ENCODE assay signal across 16 cellular contexts in genomic region chr18:11506871-11507270, GRCh38.
A peak's percentile ranks its signal among the peaks of the same experiment; 100 is the strongest.
DNase-seq lines count a peak whose midpoint lies in the region; FAIRE-seq and TF ChIP-seq lines count a peak whose summit lies in the region.
"Had no signal": no experiment of that assay in that cellular context is flagged by ENCODE, and none has a peak within 500 bp of the region (broad histone marks: within the 10 kb centered on the region; RNA-seq: fewer than 3 reads in every experiment).

No MANE protein-coding gene starts in this region.

- no peak for TF ChIP-seq CTCF in OCI-LY7 (conservative IDR thresholded peaks at IDR 0.05; ENCODE audit: low read length)
- no peak for TF ChIP-seq CTCF in choroid plexus epithelial cell (conservative IDR thresholded peaks at IDR 0.05; ENCODE audit: low read depth, low read length)
- TF ChIP-seq CTCF in coronary artery (IDR thresholded peaks at IDR 0.05), result no peak
- TF ChIP-seq CTCF in right atrium auricular region (IDR thresholded peaks at IDR 0.05), result no peak

- DNase-seq in H54 (ENCODE audit: insufficient read length, low spot score), result peak; percentile 27
- DNase-seq in OCI-LY7 (ENCODE audit: low spot score), result no peak
- peak; percentile 35 for DNase-seq in choroid plexus epithelial cell (ENCODE audit: low read depth)
- no peak for DNase-seq in urothelium cell line (ENCODE audit: low spot score)
- no peak for DNase-seq in coronary artery (ENCODE audit: low spot score)
- no peak for DNase-seq in COLO668 (lab: John Stamatoyannopoulos, UW; ENCODE audit: unreplicated experiment)
- no peak for DNase-seq in right atrium auricular region (ENCODE audit: low spot score)
- DNase-seq: C1 segment of cervical spinal cord; CD4-positive, alpha-beta T cell; DMS79 had no signal

- CTCF ChIA-PET in OCI-LY7 (lab: Charles Lee; ENCODE audit: unreplicated experiment), result no interaction called here

- intact Hi-C loops in OCI-LY7 (cut with micrococcal nuclease; ENCODE audit: unreplicated experiment), result no loop called here

- H3K27me3 ChIP-seq in right atrium auricular region, result no peaks in the 10 kb centered on the region

- BruUV-seq in OCI-LY7 (replicated peaks; lab: Mats Ljungman, UMichigan), result no TSS peak

- H3K79me2 ChIP-seq in OCI-LY7 (ENCODE audit: insufficient read depth, low read depth, low read length), result no peaks in the 10 kb centered on the region

- H4K20me1 ChIP-seq in OCI-LY7 (ENCODE audit: insufficient read depth, low read length), result no peaks in the 10 kb centered on the region

- no peak for TF ChIP-seq POLR2A in H54 (IDR thresholded peaks at IDR 0.05; ENCODE audit: low read depth, low read length)

- H3K36me3 ChIP-seq in OCI-LY7 (ENCODE audit: insufficient read depth, low read length) (no peaks in the 10 kb centered on the region), right atrium auricular region (no peaks in the 10 kb centered on the region)

- FAIRE-seq in H54 (lab: Jason Lieb, UNC), result peak; percentile 64
- FAIRE-seq in urothelium cell line (lab: Jason Lieb, UNC), result peak; percentile 70
- FAIRE-seq: A204.1, GM12878, GM18507, H1, HepG2, HTR-8/SVneo had no signal

- 0 out of 2 replicates have a peak overlapping the region, but pooled peaks have one; percentile 11 for H2AFZ ChIP-seq in OCI-LY7 (ENCODE audit: low read length)

- POLR2A ChIA-PET in OCI-LY7 (lab: Charles Lee), result interaction anchor here (1.1 kb wide), 1 partner anchor 26 kb away, joined by 3 read pairs; no protein-coding TSS in a partner anchor

- no peak overlapping the region for H3K4me2 ChIP-seq in OCI-LY7 (ENCODE audit: low read length)

- H3K9me2 ChIP-seq in OCI-LY7 (ENCODE audit: insufficient read depth, low read length), result no peaks in the 10 kb centered on the region

- H3K4me3 ChIP-seq in OCI-LY7 (ENCODE audit: low read depth, low read length, poor library complexity, severe bottlenecking) (no peak overlapping the region), choroid plexus epithelial cell (ENCODE audit: low read depth, low read length) (no peak overlapping the region), coronary artery (no peak overlapping the region), right atrium auricular region (no peak overlapping the region)
- H3K4me3 ChIP-seq: GM12878 had no signal

- peaks cover 10% of the 10 kb centered on the region for H3K4me1 ChIP-seq in OCI-LY7 (ENCODE audit: insufficient read depth, low read length, poor library complexity, severe bottlenecking)
- no peaks in the 10 kb centered on the region for H3K4me1 ChIP-seq in right atrium auricular region

- H3K9me3 ChIP-seq in OCI-LY7 (ENCODE audit: low read length) (no peaks in the 10 kb centered on the region), right atrium auricular region (no peaks in the 10 kb centered on the region)

- no peak overlapping the region for H3K27ac ChIP-seq in OCI-LY7 (ENCODE audit: low read depth, low read length, poor library complexity, severe bottlenecking)
- H3K27ac ChIP-seq in coronary artery, result no peak overlapping the region
- H3K27ac ChIP-seq in right atrium auricular region, result no peak overlapping the region

Comparison
In these comparisons a context has a peak if more than half of its experiments do, and no peak if none do; other contexts are left out.
1. DNase-seq: peak in H54 (single experiment) and choroid plexus epithelial cell (single experiment); none in OCI-LY7 (single experiment), urothelium cell line (single experiment), coronary artery (single experiment), COLO668 (single experiment) and right atrium auricular region (single experiment).